ENCODE assay signal across 28 cellular contexts in the genomic region with DNA sequence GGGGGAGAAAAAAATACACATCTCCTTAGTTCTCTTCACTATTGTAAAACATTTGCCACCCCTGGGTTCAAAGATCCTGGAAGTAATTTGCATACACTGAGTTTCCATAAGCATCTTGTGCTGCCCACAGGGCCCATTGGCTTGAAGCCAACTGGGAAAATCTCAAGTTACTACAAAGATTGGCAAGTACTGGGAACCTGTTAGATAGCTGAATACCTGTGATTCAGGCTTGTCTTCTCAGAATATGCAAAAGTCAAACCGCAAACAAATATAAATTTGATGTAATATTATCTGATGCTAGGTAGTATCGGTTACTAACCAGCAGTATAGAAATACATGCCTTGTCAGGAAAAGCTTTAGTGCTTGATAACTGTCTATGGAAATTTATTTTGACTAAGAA.
DNase-seq lines count a peak whose midpoint lies in the region; ATAC-seq, FAIRE-seq and TF ChIP-seq lines count a peak whose summit lies in the region.
"Had no signal": no experiment of that assay in that cellular context is flagged by ENCODE, and none has a peak within 500 bp of the region (broad histone marks: within the 10 kb centered on the region; RNA-seq: fewer than 3 reads in every experiment).

No MANE protein-coding gene starts in this region.

- H3K4me3 Mint-ChIP-seq in astrocyte (ENCODE audit: unreplicated experiment) = no peak overlapping the region
- no peak overlapping the region for H3K4me3 Mint-ChIP-seq in chondrocyte (ENCODE audit: unreplicated experiment)
- H3K4me3 Mint-ChIP-seq: activated B cell treated with CpG ODN at 0.5 μM for 24 hours; activated CD8-positive, alpha-beta memory T cell treated with anti-CD3 and anti-CD28 coated beads, Interleukin-2, amount 10 ng/mL, durations not matched to agents 7 days and 5 days; CD14-positive monocyte; endodermal cell; stimulated activated naive B cell treated with anti-CD40 and anti-IgM and Interleukin-4, amounts not matched to agents 10 μg/mL and 1 μg/mL and 100 μg/mL, for 72 hours had no signal

- no peak overlapping the region for H3K27ac ChIP-seq in astrocyte (ENCODE audit: low read depth, low read length)
- H3K27ac ChIP-seq: adrenal gland, brain microvascular endothelial cell, coronary artery, gastroesophageal sphincter, left ventricle myocardium inferior, prostate gland, SJSA1, suprapubic skin had no signal

- no peak for TF ChIP-seq RAD21 in Ishikawa (IDR thresholded peaks at IDR 0.05; ENCODE audit: low read depth)

- H3K4me1 Mint-ChIP-seq in astrocyte (ENCODE audit: low read depth, unreplicated experiment) = peaks cover 24% of the 10 kb centered on the region
- H3K4me1 Mint-ChIP-seq in chondrocyte (ENCODE audit: low read depth) = peaks cover 12% of the 10 kb centered on the region
- H3K4me1 Mint-ChIP-seq: activated B cell treated with CpG ODN at 0.5 μM for 24 hours; activated CD8-positive, alpha-beta memory T cell treated with anti-CD3 and anti-CD28 coated beads, Interleukin-2, amount 10 ng/mL, durations not matched to agents 7 days and 5 days; CD14-positive monocyte; endodermal cell; stimulated activated naive B cell treated with anti-CD40 and anti-IgM and Interleukin-4, amounts not matched to agents 10 μg/mL and 1 μg/mL and 100 μg/mL, for 72 hours had no signal

- no peak for FAIRE-seq in astrocyte (lab: Jason Lieb, UNC)
- FAIRE-seq: GM12891 had no signal

- DNase-seq in astrocyte (ENCODE audit: low read depth) (no peak), kidney tubule cell (ENCODE audit: low spot score) (peak; percentile 32), chondrocyte (ENCODE audit: low spot score) (no peak)
- DNase-seq: activated B cell treated with CpG ODN at 0.5 μM for 24 hours; activated CD8-positive, alpha-beta memory T cell treated with anti-CD3 and anti-CD28 coated beads, Interleukin-2, amount 10 ng/mL, durations not matched to agents 7 days and 5 days; activated naive CD4-positive, alpha-beta T cell treated with Interleukin-2 at 50 U/mL for 16 hours; activated T-cell treated with anti-CD3 and anti-CD28 coated beads, Interleukin-2, amount 50 U/mL, for 48 hours; adrenal gland; brain microvascular endothelial cell; endodermal cell; left ventricle myocardium inferior; NCI-H1694; NCI-H2171 treated with DMSO at 0.1 percent for 48 hours; NCI-H510A treated with DMSO at 0.1 percent for 48 hours; stimulated activated CD4-positive, alpha-beta T cell treated with anti-CD3 and anti-CD28 coated beads, Interleukin-4, amount 100 ng/mL, for 4 hours; stimulated activated naive B cell treated with anti-CD40 and anti-IgM and Interleukin-4, amounts not matched to agents 10 μg/mL and 1 μg/mL and 100 μg/mL, for 72 hours had no signal

- peak overlapping the region; percentile 16 for H3K4me2 ChIP-seq in astrocyte (ENCODE audit: low read length)

- H3K9me3 Mint-ChIP-seq in astrocyte (ENCODE audit: unreplicated experiment) (no peaks in the 10 kb centered on the region), chondrocyte (ENCODE audit: low read depth) (no peaks in the 10 kb centered on the region)
- H3K9me3 Mint-ChIP-seq: activated B cell treated with CpG ODN at 0.5 μM for 24 hours, endodermal cell had no signal

- H3K36me3 Mint-ChIP-seq in astrocyte (ENCODE audit: low read depth, unreplicated experiment) = no peaks in the 10 kb centered on the region
- H3K36me3 Mint-ChIP-seq in chondrocyte (ENCODE audit: low read depth) = no peaks in the 10 kb centered on the region
- H3K36me3 Mint-ChIP-seq: activated CD8-positive, alpha-beta memory T cell treated with anti-CD3 and anti-CD28 coated beads, Interleukin-2, amount 10 ng/mL, durations not matched to agents 7 days and 5 days; CD14-positive monocyte; stimulated activated naive B cell treated with anti-CD40 and anti-IgM and Interleukin-4, amounts not matched to agents 10 μg/mL and 1 μg/mL and 100 μg/mL, for 72 hours had no signal

- H3K27ac Mint-ChIP-seq in astrocyte (ENCODE audit: unreplicated experiment) (no peak overlapping the region), chondrocyte (ENCODE audit: unreplicated experiment) (no peak overlapping the region)
- H3K27ac Mint-ChIP-seq: activated B cell treated with CpG ODN at 0.5 μM for 24 hours; activated CD8-positive, alpha-beta memory T cell treated with anti-CD3 and anti-CD28 coated beads, Interleukin-2, amount 10 ng/mL, durations not matched to agents 7 days and 5 days; CD14-positive monocyte; endodermal cell; stimulated activated naive B cell treated with anti-CD40 and anti-IgM and Interleukin-4, amounts not matched to agents 10 μg/mL and 1 μg/mL and 100 μg/mL, for 72 hours had no signal

- no peak overlapping the region for H2AFZ ChIP-seq in astrocyte (ENCODE audit: low read depth, low read length)

- H3K79me2 ChIP-seq in astrocyte (ENCODE audit: insufficient read depth, low read length) = no peaks in the 10 kb centered on the region

- no peak overlapping the region for H3K9ac ChIP-seq in astrocyte (ENCODE audit: low read length)

- H4K20me1 ChIP-seq in astrocyte (ENCODE audit: insufficient read depth, low read length) = no peaks in the 10 kb centered on the region

- TF ChIP-seq EP300 in Ishikawa (IDR thresholded peaks at IDR 0.05; ENCODE audit: borderline replicate concordance) = no peak

- H3K27me3 Mint-ChIP-seq in astrocyte (ENCODE audit: low read depth, unreplicated experiment) = no peaks in the 10 kb centered on the region
- H3K27me3 Mint-ChIP-seq in chondrocyte (ENCODE audit: low read depth) = no peaks in the 10 kb centered on the region
- H3K27me3 Mint-ChIP-seq: activated CD8-positive, alpha-beta memory T cell treated with anti-CD3 and anti-CD28 coated beads, Interleukin-2, amount 10 ng/mL, durations not matched to agents 7 days and 5 days had no signal

- H3K4me3 ChIP-seq in astrocyte (ENCODE audit: insufficient read depth, low read depth, low read length) = no peak overlapping the region
- H3K4me3 ChIP-seq: adrenal gland, coronary artery, gastroesophageal sphincter, left ventricle myocardium inferior, prostate gland, SJSA1, suprapubic skin had no signal

- no peaks in the 10 kb centered on the region for H3K36me3 ChIP-seq in astrocyte (ENCODE audit: insufficient read depth, low read length)
- H3K36me3 ChIP-seq: adrenal gland, brain microvascular endothelial cell, gastroesophageal sphincter, left ventricle myocardium inferior, prostate gland, SJSA1, suprapubic skin had no signal

- no peaks in the 10 kb centered on the region for H3K9me3 ChIP-seq in astrocyte (ENCODE audit: insufficient read depth, low read depth, low read length)
- H3K9me3 ChIP-seq: adrenal gland, gastroesophageal sphincter, left ventricle myocardium inferior, prostate gland, SJSA1, suprapubic skin had no signal

- peak; percentile 3 for ATAC-seq in GM19397 (IDR thresholded peaks at IDR 0.05; ENCODE audit: unreplicated experiment)
- ATAC-seq in GM21619 (IDR thresholded peaks at IDR 0.05; ENCODE audit: unreplicated experiment) = no peak
- no peak for ATAC-seq in HG03378 (IDR thresholded peaks at IDR 0.05; ENCODE audit: unreplicated experiment)
- ATAC-seq: activated CD8-positive, alpha-beta memory T cell treated with anti-CD3 and anti-CD28 coated beads, Interleukin-2, amount 10 ng/mL, durations not matched to agents 7 days and 5 days; gastroesophageal sphincter; Panc1; stimulated activated naive B cell treated with anti-CD40 and anti-IgM and Interleukin-4, amounts not matched to agents 10 μg/mL and 1 μg/mL and 100 μg/mL, for 72 hours had no signal

- TF ChIP-seq CTCF in astrocyte (IDR thresholded peaks at IDR 0.05; ENCODE audit: insufficient read depth, low read depth, low read length) = no peak
- no peak for TF ChIP-seq CTCF in chondrocyte (IDR thresholded peaks at IDR 0.05)

- H3K4me1 ChIP-seq in astrocyte (ENCODE audit: insufficient read depth, low read length) = no peaks in the 10 kb centered on the region
- H3K4me1 ChIP-seq: gastroesophageal sphincter, left ventricle myocardium inferior, prostate gland had no signal

- no peaks in the 10 kb centered on the region for H3K27me3 ChIP-seq in astrocyte (ENCODE audit: insufficient read depth, low read length)
- H3K27me3 ChIP-seq: adrenal gland, brain microvascular endothelial cell, gastroesophageal sphincter, SJSA1, suprapubic skin had no signal

TF ChIP-seq in Ishikawa, 13 proteins besides CTCF, POLR2A, EP300 and RAD21:
- TF ChIP-seq FOXM1 (IDR thresholded peaks at IDR 0.05; ENCODE audit: borderline replicate concordance, low read depth) = no peak
- peak; percentile 37; the same call in 1 of the 2 replicates for TF ChIP-seq NFIC (IDR thresholded peaks at IDR 0.05)
- no peak for TF ChIP-seq YY1 (IDR thresholded peaks at IDR 0.05; ENCODE audit: low read depth)
- no peak for TF ChIP-seq CREB1 (IDR thresholded peaks at IDR 0.05; ENCODE audit: low read depth)
TF ChIP-seq in Ishikawa: peak in this region for 1.
